Comparison of ENCODE assay signal across 28 cellular contexts in the genomic region with DNA sequence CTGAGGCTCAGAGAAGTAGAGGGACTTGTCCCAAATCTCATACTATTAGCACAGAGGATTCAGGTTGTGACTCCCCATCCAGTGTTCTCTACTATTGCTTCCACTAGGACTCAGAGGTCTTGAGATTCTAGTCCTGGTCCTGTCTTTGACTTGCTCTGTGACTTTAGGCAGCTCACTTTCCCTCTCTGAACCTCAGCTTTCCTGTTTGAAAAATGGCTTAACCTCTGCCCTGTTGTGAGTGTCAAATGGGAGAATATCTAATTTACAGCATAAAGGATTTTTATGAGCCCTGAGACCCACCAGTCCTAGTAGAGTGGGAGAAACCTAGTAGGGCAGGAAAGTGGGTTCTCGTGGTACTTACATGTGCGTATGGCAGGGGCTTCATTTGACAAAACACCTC.
DNase-seq lines count a peak whose midpoint lies in the region; ATAC-seq, FAIRE-seq and TF ChIP-seq lines count a peak whose summit lies in the region.
"Had no signal": no experiment of that assay in that cellular context is flagged by ENCODE, and none has a peak within 500 bp of the region (broad histone marks: within the 10 kb centered on the region; RNA-seq: fewer than 3 reads in every experiment).

No MANE protein-coding gene starts in this region.

- H4K20me1 ChIP-seq in mammary epithelial cell (ENCODE audit: insufficient read depth, low read length) (no peaks in the 10 kb centered on the region), K562 (replicated peaks; ENCODE audit: control insufficient read depth, insufficient read depth, low read length) (peaks cover 29% of the 10 kb centered on the region; the same call in 1 of the 2 replicates)

- H2AFZ ChIP-seq in mammary epithelial cell (ENCODE audit: low read depth, low read length) (no peak overlapping the region), K562 (ENCODE audit: low read depth, low read length) (no peak overlapping the region)
- H2AFZ ChIP-seq: GM23338 had no signal

- intact Hi-C loops in MCF 10A (cut with micrococcal nuclease) (no loop called here), mammary epithelial cell (cut with micrococcal nuclease) (no loop called here), K562 (cut with micrococcal nuclease) (loop anchor here (10.0 kb wide), 1 partner anchor 348 kb away; no protein-coding TSS in a partner anchor)

- H3K4me1 ChIP-seq in mammary epithelial cell (ENCODE audit: insufficient read depth, low read length) (peaks cover 28% of the 10 kb centered on the region), K562 (replicated peaks in 1 of 2; ENCODE audit: control insufficient read depth in 2 of 2, insufficient read depth in 2 of 2, low read length in 2 of 2) (peaks cover 53 to 87% of the 10 kb centered on the region in 2 experiments), muscle layer of colon (ENCODE audit: insufficient read depth, low read length) (peaks cover 96% of the 10 kb centered on the region)

- TF ChIP-seq EP300 in K562 (IDR thresholded peaks at IDR 0.05; ENCODE audit: low read length) = no peak

- H3K4me2 ChIP-seq in mammary epithelial cell (ENCODE audit: insufficient read depth, low read depth, low read length) (no peak overlapping the region), K562 (ENCODE audit: insufficient read depth, low read length) (no peak overlapping the region)
- H3K4me2 ChIP-seq: GM23338 had no signal

- no peak for DNase-seq in MCF 10A (ENCODE audit: unreplicated experiment)
- no peak for DNase-seq in mammary epithelial cell
- DNase-seq in K562 (ENCODE audit: extremely low read depth in 1 of 4, low spot score in 3 of 4) = no peak
- no peak for DNase-seq in GM10248 (ENCODE audit: extremely low spot score)
- no peak for DNase-seq in NCI-H1105 treated with DMSO at 0.1 percent for 48 hours (lab: John Stamatoyannopoulos, UW)
- no peak for DNase-seq in ecto neural progenitor cell (ENCODE audit: low spot score)
- DNase-seq: activated CD4-positive, alpha-beta T cell treated with anti-CD3 and anti-CD28 coated beads, Interleukin-2, amount 10 ng/mL, durations not matched to agents 24 days and 14 days; activated naive CD4-positive, alpha-beta T cell treated with Interleukin-2 at 50 U/mL for 16 hours; activated T-cell treated with anti-CD3 and anti-CD28 coated beads, Interleukin-2, amount 50 U/mL, for 4 hours; AML-193; amniotic stem cell; CD8-positive, alpha-beta memory T cell; cortex of kidney; mesendoderm; naive thymus-derived CD8-positive, alpha-beta T cell; NCI-H1092; NCI-H187 treated with DMSO at 0.1 percent for 48 hours; NCI-H2227 treated with DMSO at 0.1 percent for 48 hours; NCI-H748 treated with DMSO at 0.1 percent for 48 hours; upper lobe of left lung had no signal

- no peak for TF ChIP-seq CTCF in MCF 10A (IDR thresholded peaks at IDR 0.05; ENCODE audit: unreplicated experiment)
- no peak for TF ChIP-seq CTCF in mammary epithelial cell (conservative IDR thresholded peaks at IDR 0.05 in 1 of 2, IDR thresholded peaks at IDR 0.05 in 1 of 2; ENCODE audit: extremely low read depth in 1 of 2, insufficient read depth in 1 of 2, low read depth in 1 of 2, low read length in 2 of 2)
- TF ChIP-seq CTCF in K562 (IDR thresholded peaks at IDR 0.05 in 2 of 3, conservative IDR thresholded peaks at IDR 0.05 in 1 of 3; ENCODE audit: insufficient read depth in 2 of 3, low read depth in 1 of 3, low read length in 3 of 3) = no peak
- no peak for TF ChIP-seq CTCF in GM10248 (IDR thresholded peaks at IDR 0.05; ENCODE audit: control extremely low read depth, extremely low read depth, low read depth, missing control alignments)

- H3K9ac ChIP-seq in mammary epithelial cell (ENCODE audit: insufficient read depth, low read length) = no peak overlapping the region
- no peak overlapping the region; a peak in 1 of 4 replicates for H3K9ac ChIP-seq in K562 (ENCODE audit: insufficient read depth in 1 of 2, low read depth in 2 of 2, low read length in 2 of 2)
- H3K9ac ChIP-seq in muscle layer of colon (ENCODE audit: low read length) = peak overlapping the region; percentile 29

- H3K27ac ChIP-seq in mammary epithelial cell (ENCODE audit: insufficient read depth, low read depth, low read length) (no peak overlapping the region), K562 (ENCODE audit: extremely low read depth, low read depth, low read length) (no peak overlapping the region), muscle layer of colon (ENCODE audit: low read depth, low read length) (peak overlapping the region; percentile 89)
- H3K27ac ChIP-seq: upper lobe of left lung, VCaP had no signal

- TF ChIP-seq POLR2A in K562 (conservative IDR thresholded peaks at IDR 0.05) = no peak

- H3K36me3 ChIP-seq in mammary epithelial cell (ENCODE audit: insufficient read depth, low read length) (no peaks in the 10 kb centered on the region), K562 (ENCODE audit: control insufficient read depth, insufficient read depth, low read length) (peaks cover 9% of the 10 kb centered on the region; the same call in 1 of the 3 replicates), muscle layer of colon (ENCODE audit: insufficient read depth, low read length) (no peaks in the 10 kb centered on the region)
- H3K36me3 ChIP-seq: upper lobe of left lung had no signal

- H3K4me3 ChIP-seq in mammary epithelial cell (replicated peaks in 1 of 3; ENCODE audit: insufficient read depth in 1 of 3, low read depth in 2 of 3, low read length in 3 of 3) (no peak overlapping the region), K562 (no peak overlapping the region), muscle layer of colon (ENCODE audit: low read depth in 1 of 2, low read length in 2 of 2) (no peak overlapping the region)
- H3K4me3 ChIP-seq: GM23338, upper lobe of left lung had no signal

- no peak for ATAC-seq in K562
- ATAC-seq in stimulated activated memory B cell treated with anti-CD40 and anti-IgM and Interleukin-4, amounts not matched to agents 10 μg/mL and 1 μg/mL and 100 μg/mL, for 72 hours = no peak
- ATAC-seq: activated T-cell treated with anti-CD3 and anti-CD28 coated beads, Interleukin-2, amount 50 U/mL, for 4 hours; GM23338; naive thymus-derived CD8-positive, alpha-beta T cell; sciatic nerve had no signal

- BruUV-seq in MCF 10A (replicated peaks; lab: Mats Ljungman, UMichigan) (no TSS peak), mammary epithelial cell (replicated peaks; lab: Mats Ljungman, UMichigan) (no TSS peak), K562 (replicated peaks; lab: Mats Ljungman, UMichigan) (no TSS peak)

- H3K27me3 ChIP-seq in mammary epithelial cell (ENCODE audit: insufficient read depth, low read length) = no peaks in the 10 kb centered on the region
- no peaks in the 10 kb centered on the region for H3K27me3 ChIP-seq in K562 (ENCODE audit: control insufficient read depth in 2 of 2, insufficient read depth in 2 of 2, low read length in 2 of 2)
- H3K27me3 ChIP-seq in muscle layer of colon (ENCODE audit: control insufficient read depth in 1 of 2, insufficient read depth in 2 of 2, low read length in 2 of 2) = no peaks in the 10 kb centered on the region
- H3K27me3 ChIP-seq: upper lobe of left lung had no signal

- dilution Hi-C loops in mammary epithelial cell (cut with HindIII; ENCODE audit: low sequenced_read_pairs) = no loop called here

- WGBS in mammary epithelial cell (ENCODE audit: low coverage, missing lambda C conversion rate) = 100% methylated on average over 2 of the region's 2 CpGs
- 85% methylated on average over 2 of the region's 2 CpGs for WGBS in K562 (ENCODE audit: insufficient coverage, low coverage, missing lambda C conversion rate)

- H3K9me1 ChIP-seq in K562 (ENCODE audit: control insufficient read depth, insufficient read depth, low read length) = no peaks in the 10 kb centered on the region

- no peak for TF ChIP-seq RAD21 in K562 (CRISPR knock-in tag; conservative IDR thresholded peaks at IDR 0.05 in 1 of 2, IDR thresholded peaks at IDR 0.05 in 1 of 2)

- peak overlapping the region; percentile 57 for H3K27ac Mint-ChIP-seq in MCF 10A (ENCODE audit: low read depth, unreplicated experiment)
- peak overlapping the region; percentile 77 for H3K27ac Mint-ChIP-seq in stimulated activated memory B cell treated with anti-CD40 and anti-IgM and Interleukin-4, amounts not matched to agents 10 μg/mL and 1 μg/mL and 100 μg/mL, for 72 hours
- H3K27ac Mint-ChIP-seq: activated CD4-positive, alpha-beta T cell treated with anti-CD3 and anti-CD28 coated beads, Interleukin-2, amount 10 ng/mL, durations not matched to agents 24 days and 14 days; GM23338 had no signal

- H3K4me1 Mint-ChIP-seq in MCF 10A (ENCODE audit: insufficient read depth, unreplicated experiment) = peaks cover 53% of the 10 kb centered on the region
- peaks cover 62% of the 10 kb centered on the region for H3K4me1 Mint-ChIP-seq in stimulated activated memory B cell treated with anti-CD40 and anti-IgM and Interleukin-4, amounts not matched to agents 10 μg/mL and 1 μg/mL and 100 μg/mL, for 72 hours
- H3K4me1 Mint-ChIP-seq: CD8-positive, alpha-beta memory T cell had no signal

- no peak overlapping the region for H3K4me3 Mint-ChIP-seq in MCF 10A (ENCODE audit: unreplicated experiment)
- H3K4me3 Mint-ChIP-seq in stimulated activated memory B cell treated with anti-CD40 and anti-IgM and Interleukin-4, amounts not matched to agents 10 μg/mL and 1 μg/mL and 100 μg/mL, for 72 hours = no peak overlapping the region
- H3K4me3 Mint-ChIP-seq: activated CD4-positive, alpha-beta T cell treated with anti-CD3 and anti-CD28 coated beads, Interleukin-2, amount 10 ng/mL, durations not matched to agents 24 days and 14 days; activated T-cell treated with anti-CD3 and anti-CD28 coated beads, Interleukin-2, amount 50 U/mL, for 4 hours; CD8-positive, alpha-beta memory T cell; GM23338 had no signal

- CTCF ChIA-PET in MCF 10A (lab: Yijun Ruan, JAX) (interaction anchor here (0.9 to 3.4 kb wide), 5 partner anchors 18 to 146 kb away, joined by 3 to 20 read pairs (median 6); no protein-coding TSS in a partner anchor), mammary epithelial cell (lab: Charles Lee; ENCODE audit: low non-redundant PET) (no interaction called here), K562 (lab: Yijun Ruan, JAX; ENCODE audit: low intra/inter-chr PET ratio) (no interaction called here), GM10248 (lab: Yijun Ruan, JAX) (interaction anchor here (1.1 to 56.4 kb wide), 4 partner anchors 12 to 72 kb away, joined by 3 to 1145 read pairs (median 32); no protein-coding TSS in a partner anchor)

- in situ Hi-C loops in mammary epithelial cell (cut with MboI; ENCODE audit: low sequenced_read_pairs in 2 of 2) (no loop called here), K562 (cut with MboI) (no loop called here)

- FAIRE-seq in K562 (lab: Jason Lieb, UNC) = no peak
- FAIRE-seq: bronchial epithelial cell, G401.6, GM18507 had no signal

- POLR2A ChIA-PET in MCF 10A (lab: Yijun Ruan, JAX) (interaction anchor here (0.6 to 1.7 kb wide), 4 partner anchors 11 to 154 kb away, joined by 3 to 6 read pairs (median 3); no protein-coding TSS in a partner anchor), K562 (lab: Yijun Ruan, JAX) (interaction anchor here (0.6 to 2.2 kb wide), 6 partner anchors 8 to 25 kb away, joined by 3 to 8 read pairs (median 3); no protein-coding TSS in a partner anchor), GM10248 (lab: Yijun Ruan, JAX) (interaction anchor here (3.5 kb wide), 1 partner anchor 13 kb away, joined by 14 read pairs; no protein-coding TSS in a partner anchor)

- H3K9me3 Mint-ChIP-seq in MCF 10A (ENCODE audit: unreplicated experiment) = no peaks in the 10 kb centered on the region
- H3K9me3 Mint-ChIP-seq in stimulated activated memory B cell treated with anti-CD40 and anti-IgM and Interleukin-4, amounts not matched to agents 10 μg/mL and 1 μg/mL and 100 μg/mL, for 72 hours = no peaks in the 10 kb centered on the region
- H3K9me3 Mint-ChIP-seq: activated CD4-positive, alpha-beta T cell treated with anti-CD3 and anti-CD28 coated beads, Interleukin-2, amount 10 ng/mL, durations not matched to agents 24 days and 14 days; activated T-cell treated with anti-CD3 and anti-CD28 coated beads, Interleukin-2, amount 50 U/mL, for 4 hours; CD8-positive, alpha-beta memory T cell; GM23338; naive thymus-derived CD8-positive, alpha-beta T cell had no signal

- H3K79me2 ChIP-seq in mammary epithelial cell (ENCODE audit: insufficient read depth, low read length) = peaks cover 54% of the 10 kb centered on the region
- peaks cover 97% of the 10 kb centered on the region for H3K79me2 ChIP-seq in K562 (ENCODE audit: control insufficient read depth, insufficient read depth, low read length)

- H3K27me3 Mint-ChIP-seq in MCF 10A (ENCODE audit: insufficient read depth, unreplicated experiment) = no peaks in the 10 kb centered on the region
- no peaks in the 10 kb centered on the region for H3K27me3 Mint-ChIP-seq in stimulated activated memory B cell treated with anti-CD40 and anti-IgM and Interleukin-4, amounts not matched to agents 10 μg/mL and 1 μg/mL and 100 μg/mL, for 72 hours
- H3K27me3 Mint-ChIP-seq: activated CD4-positive, alpha-beta T cell treated with anti-CD3 and anti-CD28 coated beads, Interleukin-2, amount 10 ng/mL, durations not matched to agents 24 days and 14 days; CD8-positive, alpha-beta memory T cell; naive thymus-derived CD8-positive, alpha-beta T cell had no signal

- no peaks in the 10 kb centered on the region for H3K9me3 ChIP-seq in mammary epithelial cell (replicated peaks; ENCODE audit: insufficient read depth, low read length)
- H3K9me3 ChIP-seq in K562 (replicated peaks; ENCODE audit: control insufficient read depth, insufficient read depth, low read depth, low read length) = no peaks in the 10 kb centered on the region
- no peaks in the 10 kb centered on the region for H3K9me3 ChIP-seq in muscle layer of colon (ENCODE audit: low read length)
- H3K9me3 ChIP-seq: upper lobe of left lung had no signal

- no peaks in the 10 kb centered on the region for H3K36me3 Mint-ChIP-seq in MCF 10A (ENCODE audit: insufficient read depth, unreplicated experiment)
- H3K36me3 Mint-ChIP-seq in stimulated activated memory B cell treated with anti-CD40 and anti-IgM and Interleukin-4, amounts not matched to agents 10 μg/mL and 1 μg/mL and 100 μg/mL, for 72 hours = no peaks in the 10 kb centered on the region
- H3K36me3 Mint-ChIP-seq: naive thymus-derived CD8-positive, alpha-beta T cell had no signal

Comparison
In these comparisons a context has a peak if more than half of its experiments do, and no peak if none do; other contexts are left out.
1. CTCF ChIA-PET loops: an anchor here in MCF 10A (0.9 to 3.4 kb wide) and GM10248 (1.1 to 56.4 kb wide); none called in mammary epithelial cell and K562.